Comparison of ENCODE assay signal across 12 cellular contexts in genomic region chr12:80272516-80272915, GRCh38.
"Had no signal": no experiment of that assay in that cellular context is flagged by ENCODE, and none has a peak within 500 bp of the region (broad histone marks: within the 10 kb centered on the region; RNA-seq: fewer than 3 reads in every experiment).

No MANE protein-coding gene starts in this region.

- ATAC-seq: activated CD4-positive, CD25-positive, alpha-beta regulatory T cell treated with anti-CD3 and anti-CD28 coated beads, Interleukin-2, amount 50 U/mL, for 24 hours; left colon; lower lobe of right lung; stimulated activated naive CD8-positive, alpha-beta T cell treated with anti-CD3 and anti-CD28 coated beads, Interleukin-15, amount 100 ng/mL, for 72 hours; upper lobe of right lung had no signal

- DNase-seq: activated naive CD4-positive, alpha-beta T cell; activated naive CD8-positive, alpha-beta T cell treated with anti-CD3 and anti-CD28 coated beads, Interleukin-2, amount 10 ng/mL, durations not matched to agents 7 days and 5 days; activated T-cell treated with anti-CD3 and anti-CD28 coated beads for 4 hours; anterior cingulate cortex; cerebellar nuclear complex; left colon; lower lobe of right lung; nephron progenitor cell; stimulated activated CD4-positive, alpha-beta T cell treated with anti-CD3 and anti-CD28 coated beads, Interleukin-1b, Interleukin-23, amount 100 ng/mL, for 48 hours; stimulated activated naive CD8-positive, alpha-beta T cell treated with anti-CD3 and anti-CD28 coated beads, Interleukin-15, amount 100 ng/mL, for 72 hours; upper lobe of right lung had no signal
